ENCODE assay signal across 1 cellular context in the genomic region with DNA sequence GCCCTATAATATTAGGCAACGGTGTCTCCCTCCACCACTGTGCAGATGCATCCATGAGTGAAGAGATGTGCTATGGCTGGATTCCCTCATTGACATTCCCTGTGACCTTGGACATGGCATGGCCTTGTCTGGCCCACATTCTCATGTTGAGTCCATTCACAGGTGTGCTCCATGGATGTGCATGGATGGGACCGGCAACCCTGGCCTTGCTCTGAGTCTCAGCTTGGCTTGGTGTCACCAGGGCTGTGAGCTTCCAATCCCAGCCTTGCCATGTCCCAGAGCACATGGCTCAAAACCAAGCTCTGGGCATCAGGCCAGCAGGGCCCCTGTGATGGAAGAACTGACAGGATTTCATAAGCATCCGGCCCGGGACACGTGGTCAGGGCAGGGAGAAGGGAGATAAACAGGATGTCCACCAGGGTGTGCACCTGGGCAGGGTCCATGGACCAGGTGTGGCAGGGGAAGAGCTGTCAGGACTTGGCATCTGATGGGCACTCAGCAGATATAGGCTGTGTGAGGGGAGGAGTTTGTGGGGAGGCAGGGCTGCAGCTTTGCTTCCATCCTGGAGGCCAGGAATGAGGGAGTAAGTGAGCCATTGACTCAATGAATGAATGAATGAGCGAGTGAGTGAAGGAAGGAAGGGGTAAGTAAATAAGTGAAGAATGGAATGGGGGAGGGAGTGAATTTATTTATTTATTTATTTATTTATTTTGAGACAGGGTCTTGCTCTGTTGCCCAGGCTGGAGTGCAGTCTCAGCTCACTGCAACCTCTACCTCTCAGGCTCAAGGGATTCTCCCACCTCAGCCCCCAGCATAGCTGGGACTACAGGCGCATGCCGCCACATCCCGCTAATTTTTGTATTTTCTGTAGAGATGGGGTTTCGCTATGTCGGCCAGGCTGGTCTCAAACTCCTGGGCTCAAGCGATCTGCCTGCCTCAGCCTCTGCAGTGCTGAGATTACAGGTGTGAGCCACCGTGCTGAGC.
TF ChIP-seq lines count a peak whose summit lies in the region.

No MANE protein-coding gene starts in this region.

TF ChIP-seq in K562, 482 proteins besides CTCF, POLR2A, EP300 and RAD21 (continued from another document):
- TF ChIP-seq TOE1 (IDR thresholded peaks at IDR 0.05; ENCODE audit: borderline replicate concordance): no peak; the same call in 1 of the 2 replicates
- no peak for TF ChIP-seq TOE1 (CRISPR knock-in tag; IDR thresholded peaks at IDR 0.05; ENCODE audit: borderline replicate concordance, low read depth)
- TF ChIP-seq MCM2 (IDR thresholded peaks at IDR 0.05; ENCODE audit: low read depth): no peak
- TF ChIP-seq, protein P1, sequence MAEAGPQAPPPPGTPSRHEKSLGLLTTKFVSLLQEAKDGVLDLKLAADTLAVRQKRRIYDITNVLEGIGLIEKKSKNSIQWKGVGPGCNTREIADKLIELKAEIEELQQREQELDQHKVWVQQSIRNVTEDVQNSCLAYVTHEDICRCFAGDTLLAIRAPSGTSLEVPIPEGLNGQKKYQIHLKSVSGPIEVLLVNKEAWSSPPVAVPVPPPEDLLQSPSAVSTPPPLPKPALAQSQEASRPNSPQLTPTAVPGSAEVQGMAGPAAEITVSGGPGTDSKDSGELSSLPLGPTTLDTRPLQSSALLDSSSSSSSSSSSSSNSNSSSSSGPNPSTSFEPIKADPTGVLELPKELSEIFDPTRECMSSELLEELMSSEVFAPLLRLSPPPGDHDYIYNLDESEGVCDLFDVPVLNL (CRISPR knock-in tag; IDR thresholded peaks at IDR 0.05; ENCODE audit: low read depth): no peak
